ENCODE assay signal across 8 cellular contexts in genomic region chr21:41612674-41613250, GRCh38.
DNase-seq lines count a peak whose midpoint lies in the region; ATAC-seq and TF ChIP-seq lines count a peak whose summit lies in the region.

No MANE protein-coding gene starts in this region.

- TF ChIP-seq POLR2A in uterus (IDR thresholded peaks at IDR 0.05): no peak

- peak overlapping the region; percentile 26 for H3K4me2 ChIP-seq in fibroblast of lung (ENCODE audit: extremely low read depth, insufficient read depth, low read length)

- peak overlapping the region; percentile 30; the same call in 1 of the 2 replicates for H3K4me3 Mint-ChIP-seq in WTC11
- H3K4me3 Mint-ChIP-seq in naive thymus-derived CD4-positive, alpha-beta T cell: no peak overlapping the region

- peak overlapping the region; percentile 15 for H3K27ac ChIP-seq in fibroblast of lung (ENCODE audit: insufficient read depth, low read length)
- H3K27ac ChIP-seq in naive thymus-derived CD4-positive, alpha-beta T cell (ENCODE audit: low read depth, low read length): no peak overlapping the region
- peak overlapping the region in 1 of 2 donors; percentile 58 for H3K27ac ChIP-seq in uterus

- peaks cover 15% of the 10 kb centered on the region for H3K36me3 Mint-ChIP-seq in WTC11
- H3K36me3 Mint-ChIP-seq in naive thymus-derived CD4-positive, alpha-beta T cell: no peaks in the 10 kb centered on the region

- H3K79me2 ChIP-seq in fibroblast of lung (ENCODE audit: control insufficient read depth, insufficient read depth, low read length): no peaks in the 10 kb centered on the region

- H3K27me3 ChIP-seq in fibroblast of lung (ENCODE audit: control insufficient read depth, insufficient read depth, low read length) (no peaks in the 10 kb centered on the region), uterus (no peaks in the 10 kb centered on the region)
- peaks cover 0 to 4% of the 10 kb centered on the region in 2 donors for H3K27me3 ChIP-seq in naive thymus-derived CD4-positive, alpha-beta T cell (ENCODE audit: control insufficient read depth in 2 of 2, insufficient read depth in 2 of 2, low read length in 2 of 2)

- ATAC-seq in WTC11 (peak; percentile 82), GM18861 (IDR thresholded peaks at IDR 0.05; ENCODE audit: unreplicated experiment) (no peak)
- ATAC-seq in naive thymus-derived CD4-positive, alpha-beta T cell: peak; percentile 42

- no peaks in the 10 kb centered on the region for H4K20me1 ChIP-seq in fibroblast of lung (ENCODE audit: control insufficient read depth, extremely low read depth, insufficient read depth, low read length)

- TF ChIP-seq CTCF in WTC11 (IDR thresholded peaks at IDR 0.05): peak; percentile 81
- TF ChIP-seq CTCF in fibroblast of lung (conservative IDR thresholded peaks at IDR 0.05 in 1 of 2, IDR thresholded peaks at IDR 0.05 in 1 of 2; ENCODE audit: low read depth in 1 of 2, low read length in 2 of 2): peak; percentile 69 to 73
- TF ChIP-seq CTCF in uterus (IDR thresholded peaks at IDR 0.05): peak; percentile 58 to 70 (median 65)

- no peaks in the 10 kb centered on the region for H3K9me3 ChIP-seq in fibroblast of lung (ENCODE audit: control insufficient read depth, insufficient read depth, low read depth, low read length)
- no peaks in the 10 kb centered on the region for H3K9me3 ChIP-seq in naive thymus-derived CD4-positive, alpha-beta T cell (ENCODE audit: control insufficient read depth in 2 of 3, low read length in 3 of 3)
- H3K9me3 ChIP-seq in uterus: no peaks in the 10 kb centered on the region

- H3K4me3 ChIP-seq in fibroblast of lung (replicated peaks in 1 of 4; ENCODE audit: control extremely low read depth in 1 of 4, insufficient read depth in 1 of 4, low read depth in 3 of 4, low read length in 4 of 4) (no peak overlapping the region), uterus (no peak overlapping the region)
- no peak overlapping the region for H3K4me3 ChIP-seq in naive thymus-derived CD4-positive, alpha-beta T cell (ENCODE audit: low read length)

- POLR2A ChIA-PET in WTC11 (lab: Charles Lee): interaction anchor here (1.5 to 1.8 kb wide), 2 partner anchors 150 to 165 kb away, joined by 6 to 7 read pairs; no protein-coding TSS in a partner anchor
- POLR2A ChIA-PET in naive thymus-derived CD4-positive, alpha-beta T cell (lab: Charles Lee): no interaction called here

- H3K4me1 ChIP-seq in fibroblast of lung (ENCODE audit: control insufficient read depth, extremely low read depth, insufficient read depth, low read length): peaks cover 21% of the 10 kb centered on the region
- no peaks in the 10 kb centered on the region for H3K4me1 ChIP-seq in naive thymus-derived CD4-positive, alpha-beta T cell (ENCODE audit: control insufficient read depth in 2 of 2, insufficient read depth in 2 of 2, low read length in 2 of 2)
- H3K4me1 ChIP-seq in uterus: no peaks in the 10 kb centered on the region

- H3K27me3 Mint-ChIP-seq in WTC11 (ENCODE audit: low read depth): peaks cover 6% of the 10 kb centered on the region
- H3K27me3 Mint-ChIP-seq in naive thymus-derived CD4-positive, alpha-beta T cell: peaks cover 20 to 63% (median 38%) of the 10 kb centered on the region in 5 donors

- H3K27ac Mint-ChIP-seq in WTC11: no peak overlapping the region
- no peak overlapping the region for H3K27ac Mint-ChIP-seq in naive thymus-derived CD4-positive, alpha-beta T cell

- CTCF ChIA-PET in WTC11 (lab: Charles Lee): interaction anchor here (0.6 to 5.4 kb wide), 109 partner anchors 9 to 820 kb away, joined by 3 to 207 read pairs (median 5); partner anchors contain the start of genes ABCG1 and RIPK4
- CTCF ChIA-PET in naive thymus-derived CD4-positive, alpha-beta T cell (lab: Charles Lee): no interaction called here

- peaks cover 16% of the 10 kb centered on the region for H3K9me3 Mint-ChIP-seq in WTC11
- H3K9me3 Mint-ChIP-seq in naive thymus-derived CD4-positive, alpha-beta T cell: no peaks in the 10 kb centered on the region

- peak; percentile 92 for TF ChIP-seq RAD21 in Ishikawa (IDR thresholded peaks at IDR 0.05; ENCODE audit: low read depth)

- H3K36me3 ChIP-seq in fibroblast of lung (ENCODE audit: control insufficient read depth, insufficient read depth, low read length) (no peaks in the 10 kb centered on the region), uterus (no peaks in the 10 kb centered on the region)
- H3K36me3 ChIP-seq in naive thymus-derived CD4-positive, alpha-beta T cell (ENCODE audit: control insufficient read depth in 2 of 3, insufficient read depth in 3 of 3, low read length in 3 of 3): no peaks in the 10 kb centered on the region

- TF ChIP-seq EP300 in Ishikawa (IDR thresholded peaks at IDR 0.05; ENCODE audit: borderline replicate concordance): no peak; the same call in 1 of the 2 replicates

- no peak overlapping the region for H2AFZ ChIP-seq in fibroblast of lung (ENCODE audit: low read length)

- H3K4me1 Mint-ChIP-seq in WTC11: peaks cover 17% of the 10 kb centered on the region
- H3K4me1 Mint-ChIP-seq in naive thymus-derived CD4-positive, alpha-beta T cell: no peaks in the 10 kb centered on the region

- H3K9ac ChIP-seq in fibroblast of lung (ENCODE audit: insufficient read depth, low read length): no peak overlapping the region

- intact Hi-C loops in naive thymus-derived CD4-positive, alpha-beta T cell (cut with micrococcal nuclease): loop anchor here (2.0 to 10.0 kb wide), 2 partner anchors 204 to 328 kb away; no protein-coding TSS in a partner anchor
- intact Hi-C loops in uterus (cut with DNase I; ENCODE audit: low total_unique reads): loop anchor here (5.0 kb wide), 1 partner anchor 165 kb away; no protein-coding TSS in a partner anchor

- DNase-seq in EL: peak; percentile 96
- DNase-seq in WTC11 (ENCODE audit: low spot score): peak; percentile 79
- peak; percentile 96 to 98 for DNase-seq in fibroblast of lung (ENCODE audit: low read depth in 2 of 2)
- DNase-seq in naive thymus-derived CD4-positive, alpha-beta T cell: no peak
- DNase-seq in uterus: peak; percentile 54 to 77
- no peak for DNase-seq in activated gamma-delta T cell treated with Interleukin-2 at 50 U/mL for 16 hours

TF ChIP-seq in Ishikawa, 13 proteins besides CTCF, POLR2A, EP300 and RAD21 (continues in another document):
- TF ChIP-seq TEAD4 (IDR thresholded peaks at IDR 0.05) (peak; percentile 60), CEBPB (IDR thresholded peaks at IDR 0.05) (no peak), REST (IDR thresholded peaks at IDR 0.05; ENCODE audit: low read depth) (no peak), YY1 (IDR thresholded peaks at IDR 0.05; ENCODE audit: low read depth) (no peak)

TF ChIP-seq in WTC11, 78 proteins besides CTCF, POLR2A, EP300 and RAD21:
- TF ChIP-seq EMX1 (CRISPR knock-in tag; IDR thresholded peaks at IDR 0.05) (no peak), ZNF416 (CRISPR knock-in tag; IDR thresholded peaks at IDR 0.05) (peak; percentile 83; the same call in 1 of the 2 replicates)
TF ChIP-seq in WTC11: peak in this region for 1.

Comparison
In these comparisons a context has a peak if more than half of its experiments do, and no peak if none do; other contexts are left out.
1. DNase-seq: peak in EL (single experiment), WTC11 (single experiment), fibroblast of lung (2 of 2) and uterus (2 of 2); none in naive thymus-derived CD4-positive, alpha-beta T cell (0 of 9) and activated gamma-delta T cell treated with Interleukin-2 at 50 U/mL for 16 hours (single experiment).
2. Peak in every context shown above with its lines, with median percentiles within 50 percentile points of each other: CTCF ChIP-seq.